2 cellular contexts compared by ENCODE assay signal in the genomic region with DNA sequence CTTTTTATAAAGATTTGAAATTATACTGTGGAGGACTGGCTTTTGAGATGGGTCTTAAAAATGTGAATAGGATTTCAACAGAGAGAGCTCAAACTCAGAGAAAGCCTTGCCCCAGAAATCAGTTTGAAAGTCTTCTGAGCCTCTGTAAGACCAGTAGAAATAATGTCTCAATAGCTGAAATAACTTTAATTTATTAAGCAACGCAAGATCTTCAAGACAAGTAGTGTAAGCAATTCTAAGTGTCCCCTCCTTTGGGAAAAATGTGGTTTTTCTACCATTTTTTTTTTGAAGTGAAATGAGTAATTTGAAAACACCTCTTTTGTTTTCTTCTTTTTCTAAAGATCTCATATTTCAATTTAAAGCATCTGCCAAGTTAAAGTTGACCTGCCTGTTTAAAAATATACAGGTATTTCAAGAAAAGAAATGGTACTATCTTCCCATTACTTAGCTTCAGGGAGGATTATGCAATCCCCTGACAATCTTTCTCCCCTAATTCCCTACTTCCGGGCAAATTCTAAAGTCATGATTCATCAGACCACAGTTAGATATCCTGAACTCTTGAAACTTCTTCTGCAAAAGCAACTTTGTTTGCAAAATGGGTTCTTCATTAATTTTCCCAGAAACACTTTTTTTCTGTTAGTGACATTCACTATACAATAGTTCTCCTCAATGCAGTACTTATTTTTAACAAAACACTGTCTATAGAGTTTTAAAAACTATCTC.
A peak's percentile ranks its signal among the peaks of the same experiment; 100 is the strongest.
TF ChIP-seq lines count a peak whose summit lies in the region.

No MANE protein-coding gene starts in this region.

TF ChIP-seq in A549, 52 proteins besides CTCF, POLR2A, EP300 and RAD21 (continued from another document):
- TF ChIP-seq, protein P1, sequence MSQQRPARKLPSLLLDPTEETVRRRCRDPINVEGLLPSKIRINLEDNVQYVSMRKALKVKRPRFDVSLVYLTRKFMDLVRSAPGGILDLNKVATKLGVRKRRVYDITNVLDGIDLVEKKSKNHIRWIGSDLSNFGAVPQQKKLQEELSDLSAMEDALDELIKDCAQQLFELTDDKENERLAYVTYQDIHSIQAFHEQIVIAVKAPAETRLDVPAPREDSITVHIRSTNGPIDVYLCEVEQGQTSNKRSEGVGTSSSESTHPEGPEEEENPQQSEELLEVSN (IDR thresholded peaks at IDR 0.05; ENCODE audit: borderline replicate concordance, low read depth), result 0 out of 2 replicates have a peak, but pooled peaks have one; percentile 20
- peak; percentile 53 to 85; a peak in 2 of 5 replicates for TF ChIP-seq JUN (IDR thresholded peaks at IDR 0.05)
- peak; percentile 35; the same call in 1 of the 3 replicates for TF ChIP-seq BCL3 (IDR thresholded peaks at IDR 0.05)
- TF ChIP-seq FOSL2 (IDR thresholded peaks at IDR 0.05), result peak; percentile 89
- peak; percentile 90 for TF ChIP-seq FOSL2 (CRISPR knock-in tag; IDR thresholded peaks at IDR 0.05)
- TF ChIP-seq EHF (CRISPR knock-in tag; IDR thresholded peaks at IDR 0.05), result 0 out of 2 replicates have a peak, but pooled peaks have one; percentile 29
- peak; percentile 99 for TF ChIP-seq CEBPB (IDR thresholded peaks at IDR 0.05)
- TF ChIP-seq, protein P2, sequence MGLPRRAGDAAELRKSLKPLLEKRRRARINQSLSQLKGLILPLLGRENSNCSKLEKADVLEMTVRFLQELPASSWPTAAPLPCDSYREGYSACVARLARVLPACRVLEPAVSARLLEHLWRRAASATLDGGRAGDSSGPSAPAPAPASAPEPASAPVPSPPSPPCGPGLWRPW (IDR thresholded peaks at IDR 0.05), result peak; percentile 59; the same call in 1 of the 2 replicates
- TF ChIP-seq JUNB (IDR thresholded peaks at IDR 0.05), result peak; percentile 83

TF ChIP-seq in Ishikawa, 13 proteins besides CTCF, POLR2A, EP300 and RAD21 (continued from another document):
- TF ChIP-seq REST (IDR thresholded peaks at IDR 0.05; ENCODE audit: low read depth) (no peak), TAF1 (IDR thresholded peaks at IDR 0.05; ENCODE audit: low read depth) (no peak), YY1 (IDR thresholded peaks at IDR 0.05; ENCODE audit: low read depth) (no peak)
TF ChIP-seq in Ishikawa: peak in this region for 5.
